In genomic region chr2:152132321-152132720, GRCh38 we compare ENCODE assay signal across 16 cellular contexts. TPM values are rescaled to one million over a fixed set of nuclear protein-coding genes. Genes with fewer than 3 reads are reported as not detected.
DNase-seq lines count a peak whose midpoint lies in the region; ATAC-seq, FAIRE-seq and TF ChIP-seq lines count a peak whose summit lies in the region.
"Had no signal": no experiment of that assay in that cellular context is flagged by ENCODE, and none has a peak within 500 bp of the region (broad histone marks: within the 10 kb centered on the region; RNA-seq: fewer than 3 reads in every experiment).

No MANE protein-coding gene starts in this region.

- H3K4me1 ChIP-seq in thyroid gland, result no peaks in the 10 kb centered on the region
- H3K4me1 ChIP-seq: BE2C had no signal

- peak; percentile 7 for DNase-seq in AG09319 (ENCODE audit: extremely low read depth, low read depth)
- DNase-seq in left colon, result no peak
- DNase-seq in cortex of kidney (lab: John Stamatoyannopoulos, UW), result no peak
- DNase-seq in COR-L47 (lab: John Stamatoyannopoulos, UW), result no peak
- DNase-seq in thyroid gland, result no peak
- DNase-seq: BE2C; CD4-positive, alpha-beta memory T cell; GOT3; MM.1S; NCI-H187 treated with DMSO at 0.1 percent for 48 hours; NCI-H446 treated with DMSO at 0.1 percent for 48 hours; NCI-H748 treated with DMSO at 0.1 percent for 48 hours had no signal

- ATAC-seq in left colon, result peak; percentile 73
- ATAC-seq in HG03342 (IDR thresholded peaks at IDR 0.05; ENCODE audit: unreplicated experiment), result no peak
- ATAC-seq: Right ventricle myocardium inferior had no signal

- no peaks in the 10 kb centered on the region for H3K9me3 ChIP-seq in thyroid gland
- H3K9me3 ChIP-seq: BE2C had no signal

- 66 to 79% methylated on average over 1 of the region's 1 CpG for WGBS in thyroid gland, 2 donors

- no peaks in the 10 kb centered on the region for H3K27me3 ChIP-seq in thyroid gland
- H3K27me3 ChIP-seq: BE2C had no signal

- no peak overlapping the region for H3K4me3 ChIP-seq in thyroid gland (replicated peaks in 1 of 3)

- no peaks in the 10 kb centered on the region for H3K36me3 ChIP-seq in thyroid gland
- H3K36me3 ChIP-seq: BE2C had no signal

- FAIRE-seq in TTC549 (lab: Jason Lieb, UNC) (peak; percentile 53), endometrium (lab: Jason Lieb, UNC) (peak; percentile 90)

- TF ChIP-seq POLR2A in thyroid gland (IDR thresholded peaks at IDR 0.05), result no peak

- intact Hi-C loops in left colon (cut with DNase I, micrococcal nuclease) (no loop called here), thyroid gland (cut with DNase I) (no loop called here)

- H3K27ac ChIP-seq in thyroid gland, result no peak overlapping the region

- TF ChIP-seq CTCF in AG09319 (IDR thresholded peaks at IDR 0.05; ENCODE audit: low read depth, low read length) (no peak), thyroid gland (IDR thresholded peaks at IDR 0.05) (no peak)

RNA-seq across cellular contexts. Expression of gene CACNB4, which starts 33.5 kb away (rescaled TPM):
- total RNA-seq in left colon (1 to 10 TPM in 1 of 2 donors, under 1 TPM in 1; 0.55 to 1.3 TPM), thyroid gland (1 to 10 TPM; 3.0 to 3.6 (median 3.2) TPM)

RNA-seq across cellular contexts. Expression of gene STAM2, which starts 43.2 kb away (rescaled TPM):
- 10 to 100 TPM; 35.8 to 43.5 TPM for total RNA-seq in left colon
- total RNA-seq in thyroid gland, result 10 to 100 TPM; 62.1 to 70.6 (median 63.4) TPM
